In genomic region chr2:99554238-99554637, GRCh38 we compare ENCODE assay signal across 17 cellular contexts.
DNase-seq lines count a peak whose midpoint lies in the region; ATAC-seq and TF ChIP-seq lines count a peak whose summit lies in the region.
"Had no signal": no experiment of that assay in that cellular context is flagged by ENCODE, and none has a peak within 500 bp of the region (broad histone marks: within the 10 kb centered on the region; RNA-seq: fewer than 3 reads in every experiment).

No MANE protein-coding gene starts in this region.

- H3K4me1 Mint-ChIP-seq in mesothelial cell of epicardium = peaks cover 2% of the 10 kb centered on the region
- no peaks in the 10 kb centered on the region for H3K4me1 Mint-ChIP-seq in activated naive CD8-positive, alpha-beta T cell treated with anti-CD3 and anti-CD28 coated beads, Interleukin-2, amount 50 U/mL, for 24 hours

- H3K4me3 Mint-ChIP-seq in mesothelial cell of epicardium = peak overlapping the region; percentile 43
- no peak overlapping the region for H3K4me3 Mint-ChIP-seq in activated naive CD8-positive, alpha-beta T cell treated with anti-CD3 and anti-CD28 coated beads, Interleukin-2, amount 50 U/mL, for 24 hours
- H3K4me3 Mint-ChIP-seq: IgD-negative memory B cell; T-helper 1 cell treated with Interleukin-12 subunit alpha and Interleukin-12 subunit beta and Interleukin-4 antibody, amounts not matched to agents 30 μg/mL and 1 μg/mL, for 36 hours had no signal

- H3K9me3 Mint-ChIP-seq in mesothelial cell of epicardium = no peaks in the 10 kb centered on the region
- no peaks in the 10 kb centered on the region for H3K9me3 Mint-ChIP-seq in activated naive CD8-positive, alpha-beta T cell treated with anti-CD3 and anti-CD28 coated beads, Interleukin-2, amount 50 U/mL, for 24 hours
- H3K9me3 Mint-ChIP-seq: IgD-negative memory B cell; T-helper 1 cell treated with Interleukin-12 subunit alpha and Interleukin-12 subunit beta and Interleukin-4 antibody, amounts not matched to agents 30 μg/mL and 1 μg/mL, for 36 hours had no signal

- no peak for ATAC-seq in activated naive CD8-positive, alpha-beta T cell treated with anti-CD3 and anti-CD28 coated beads, Interleukin-2, amount 50 U/mL, for 24 hours
- no peak for ATAC-seq in GM21619 (IDR thresholded peaks at IDR 0.05; ENCODE audit: unreplicated experiment)
- ATAC-seq: gastrocnemius medialis, left cardiac atrium had no signal

- H3K36me3 Mint-ChIP-seq in mesothelial cell of epicardium = no peaks in the 10 kb centered on the region
- peaks cover 1% of the 10 kb centered on the region for H3K36me3 Mint-ChIP-seq in activated naive CD8-positive, alpha-beta T cell treated with anti-CD3 and anti-CD28 coated beads, Interleukin-2, amount 50 U/mL, for 24 hours (ENCODE audit: low read depth)

- H3K27me3 Mint-ChIP-seq in mesothelial cell of epicardium (ENCODE audit: low read depth) = peaks cover 37% of the 10 kb centered on the region
- no peaks in the 10 kb centered on the region for H3K27me3 Mint-ChIP-seq in activated naive CD8-positive, alpha-beta T cell treated with anti-CD3 and anti-CD28 coated beads, Interleukin-2, amount 50 U/mL, for 24 hours
- H3K27me3 Mint-ChIP-seq: IgD-negative memory B cell had no signal

- DNase-seq in DMS153 (lab: John Stamatoyannopoulos, UW) = peak; percentile 11
- peak; percentile 68 for DNase-seq in NCI-H748 (lab: John Stamatoyannopoulos, UW; ENCODE audit: unreplicated experiment)
- peak; percentile 68 for DNase-seq in ecto neural progenitor cell (ENCODE audit: low spot score)
- no peak for DNase-seq in mesothelial cell of epicardium (ENCODE audit: low spot score in 2 of 2, unreplicated experiment in 2 of 2)
- no peak for DNase-seq in NCI-H524 treated with DMSO at 0.1 percent for 48 hours (lab: John Stamatoyannopoulos, UW)
- no peak for DNase-seq in activated naive CD8-positive, alpha-beta T cell treated with anti-CD3 and anti-CD28 coated beads, Interleukin-2, amount 50 U/mL, for 24 hours
- no peak for DNase-seq in HUDEP-2 (lab: John Stamatoyannopoulos, UW; ENCODE audit: unreplicated experiment in 76 of 76)
- DNase-seq: activated CD4-positive, alpha-beta T cell treated with anti-CD3 and anti-CD28 coated beads for 1 hour; activated CD8-positive, alpha-beta memory T cell treated with anti-CD3 and anti-CD28 coated beads, Interleukin-2, amount 50 U/mL, for 48 hours; activated naive CD4-positive, alpha-beta T cell treated with anti-CD3 and anti-CD28 coated beads, Interleukin-2, amount 50 U/mL, for 16 hours; central memory CD4-positive, alpha-beta T cell; gastrocnemius medialis; left cardiac atrium; NCI-H226 had no signal

- TF ChIP-seq CTCF in mesothelial cell of epicardium (IDR thresholded peaks at IDR 0.05; ENCODE audit: unreplicated experiment) = no peak

- no peak overlapping the region for H3K27ac Mint-ChIP-seq in mesothelial cell of epicardium
- H3K27ac Mint-ChIP-seq in activated naive CD8-positive, alpha-beta T cell treated with anti-CD3 and anti-CD28 coated beads, Interleukin-2, amount 50 U/mL, for 24 hours = no peak overlapping the region
- H3K27ac Mint-ChIP-seq: IgD-negative memory B cell; T-helper 1 cell treated with Interleukin-12 subunit alpha and Interleukin-12 subunit beta and Interleukin-4 antibody, amounts not matched to agents 30 μg/mL and 1 μg/mL, for 36 hours had no signal

Comparison
In these comparisons a context has a peak if more than half of its experiments do, and no peak if none do; other contexts are left out.
1. DNase-seq: peak in DMS153 (single experiment), NCI-H748 (single experiment) and ecto neural progenitor cell (single experiment); none in mesothelial cell of epicardium (0 of 2), NCI-H524 treated with DMSO at 0.1 percent for 48 hours (single experiment), activated naive CD8-positive, alpha-beta T cell treated with anti-CD3 and anti-CD28 coated beads, Interleukin-2, amount 50 U/mL, for 24 hours (single experiment) and HUDEP-2 (0 of 76).